Comparison of ENCODE assay signal across 19 cellular contexts in the genomic region with DNA sequence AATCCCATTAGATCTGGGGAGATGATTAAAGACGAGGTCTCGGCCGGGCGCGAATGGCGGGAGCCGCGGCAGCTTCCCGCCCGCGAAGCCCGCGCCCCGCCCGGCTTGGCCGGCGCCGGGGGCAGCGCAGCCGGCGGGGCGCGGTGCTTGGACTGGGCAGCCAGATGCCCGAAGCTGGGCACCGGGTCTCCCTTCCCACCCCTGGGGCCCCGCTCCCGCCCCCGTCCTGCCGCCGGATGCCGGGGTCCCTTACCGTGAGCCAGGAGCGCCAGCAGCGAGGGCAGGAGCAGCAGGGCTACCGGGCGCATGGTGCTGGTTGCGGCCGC. TPM values are rescaled to one million over a fixed set of nuclear protein-coding genes. Genes with fewer than 3 reads are reported as not detected.
DNase-seq lines count a peak whose midpoint lies in the region; ATAC-seq and TF ChIP-seq lines count a peak whose summit lies in the region.
"Had no signal": no experiment of that assay in that cellular context is flagged by ENCODE, and none has a peak within 500 bp of the region (broad histone marks: within the 10 kb centered on the region; RNA-seq: fewer than 3 reads in every experiment).

No MANE protein-coding gene starts in this region.

- H2AK5ac ChIP-seq in trophoblast cell (ENCODE audit: low read length), result no peak overlapping the region

- no peaks in the 10 kb centered on the region for H3K79me1 ChIP-seq in trophoblast cell (ENCODE audit: low read length)

- peak overlapping the region; percentile 31 for H3K4me3 ChIP-seq in right cardiac atrium (ENCODE audit: low read length)
- no peak overlapping the region for H3K4me3 ChIP-seq in heart right ventricle
- peak overlapping the region; percentile 62 for H3K4me3 ChIP-seq in coronary artery
- H3K4me3 ChIP-seq in iPS-20b (ENCODE audit: low read length), result peak overlapping the region; percentile 55; the same call in 1 of the 2 replicates
- peak overlapping the region; percentile 23 for H3K4me3 ChIP-seq in urinary bladder (ENCODE audit: low read depth, low read length)
- H3K4me3 ChIP-seq in gastrocnemius medialis, result no peak overlapping the region
- H3K4me3 ChIP-seq in trophoblast cell (ENCODE audit: low read depth, low read length), result no peak overlapping the region
- H3K4me3 ChIP-seq: GM23248, tibial artery had no signal

- no peaks in the 10 kb centered on the region for H3K36me3 ChIP-seq in heart right ventricle
- no peaks in the 10 kb centered on the region for H3K36me3 ChIP-seq in iPS-20b (ENCODE audit: insufficient read depth, low read depth, low read length)
- H3K36me3 ChIP-seq in urinary bladder (ENCODE audit: insufficient read depth), result no peaks in the 10 kb centered on the region
- no peaks in the 10 kb centered on the region for H3K36me3 ChIP-seq in gastrocnemius medialis
- H3K36me3 ChIP-seq in trophoblast cell (ENCODE audit: control insufficient read depth in 1 of 2, insufficient read depth in 2 of 2, low read length in 2 of 2), result no peaks in the 10 kb centered on the region
- H3K36me3 ChIP-seq: breast epithelium, tibial artery had no signal

- H2BK120ac ChIP-seq in trophoblast cell (ENCODE audit: insufficient read depth, low read length, poor library complexity), result no peak overlapping the region

- H2AFZ ChIP-seq in trophoblast cell (ENCODE audit: insufficient read depth, low read length, poor library complexity), result no peak overlapping the region
- H2AFZ ChIP-seq: GM23248 had no signal

- no peak overlapping the region for H3K23ac ChIP-seq in trophoblast cell (ENCODE audit: low read length)

- no peak overlapping the region for H4K12ac ChIP-seq in trophoblast cell (ENCODE audit: low read depth, low read length)

- intact Hi-C loops in right cardiac atrium (cut with DNase I) (no loop called here), heart right ventricle (cut with DNase I) (no loop called here), gastrocnemius medialis (cut with DNase I; ENCODE audit: low total_unique reads) (no loop called here)

- no peaks in the 10 kb centered on the region for H3K79me2 ChIP-seq in trophoblast cell (ENCODE audit: control insufficient read depth, insufficient read depth, low read length, poor library complexity)

- no peak overlapping the region for H3K4me2 ChIP-seq in trophoblast cell (ENCODE audit: low read length)
- H3K4me2 ChIP-seq: KMS-11 had no signal

- H3K27me3 ChIP-seq in right cardiac atrium (ENCODE audit: control insufficient read depth, insufficient read depth), result no peaks in the 10 kb centered on the region
- peaks cover 4 to 65% (median 58%) of the 10 kb centered on the region in 7 donors for H3K27me3 ChIP-seq in heart right ventricle
- peaks cover 65% of the 10 kb centered on the region for H3K27me3 ChIP-seq in iPS-20b (ENCODE audit: insufficient read depth, low read length)
- peaks cover 48 to 55% (median 49%) of the 10 kb centered on the region in 3 donors for H3K27me3 ChIP-seq in gastrocnemius medialis
- peaks cover 20% of the 10 kb centered on the region for H3K27me3 ChIP-seq in trophoblast cell (ENCODE audit: insufficient read depth, low read length)

- H3K9ac ChIP-seq in iPS-20b (ENCODE audit: low read depth, low read length) (no peak overlapping the region), trophoblast cell (ENCODE audit: low read length) (no peak overlapping the region)
- H3K9ac ChIP-seq: GM23248, KMS-11 had no signal

- no peak overlapping the region for H2BK12ac ChIP-seq in trophoblast cell (ENCODE audit: low read length)

- no peak for ATAC-seq in right cardiac atrium
- ATAC-seq in heart right ventricle, result no peak
- ATAC-seq in gastrocnemius medialis, result no peak
- no peak for ATAC-seq in GM18498 (IDR thresholded peaks at IDR 0.05; ENCODE audit: unreplicated experiment)

- no peak overlapping the region for H2BK5ac ChIP-seq in trophoblast cell (ENCODE audit: low read depth, low read length, poor library complexity)

- H3K4ac ChIP-seq in trophoblast cell (ENCODE audit: low read depth, low read length), result no peak overlapping the region

- no peak overlapping the region for H4K91ac ChIP-seq in trophoblast cell (ENCODE audit: low read depth, low read length)

- H3K18ac ChIP-seq in trophoblast cell (ENCODE audit: low read length), result no peak overlapping the region

- in situ Hi-C loops in gastrocnemius medialis (cut with MboI; ENCODE audit: low sequenced_read_pairs in 4 of 4), result no loop called here

- H3K14ac ChIP-seq in trophoblast cell (ENCODE audit: low read length), result no peak overlapping the region

- TF ChIP-seq CTCF in heart right ventricle (IDR thresholded peaks at IDR 0.05), result no peak
- TF ChIP-seq CTCF in coronary artery (IDR thresholded peaks at IDR 0.05), result no peak
- TF ChIP-seq CTCF in gastrocnemius medialis (IDR thresholded peaks at IDR 0.05 in 4 of 5, conservative IDR thresholded peaks at IDR 0.05 in 1 of 5), result no peak

- H3K4me1 ChIP-seq in right cardiac atrium (ENCODE audit: control insufficient read depth, insufficient read depth, low read length) (peaks cover 2% of the 10 kb centered on the region), heart right ventricle (peaks cover 0 to 8% (median 0%) of the 10 kb centered on the region in 9 donors), iPS-20b (ENCODE audit: insufficient read depth, low read length) (peaks cover 44% of the 10 kb centered on the region), urinary bladder (ENCODE audit: insufficient read depth) (no peaks in the 10 kb centered on the region), gastrocnemius medialis (no peaks in the 10 kb centered on the region), trophoblast cell (ENCODE audit: control insufficient read depth in 1 of 2, insufficient read depth in 2 of 2, low read length in 2 of 2) (no peaks in the 10 kb centered on the region)
- H3K4me1 ChIP-seq: breast epithelium had no signal

- DNase-seq in right cardiac atrium, result no peak
- DNase-seq in heart right ventricle, result no peak
- no peak for DNase-seq in coronary artery (ENCODE audit: low spot score)
- no peak for DNase-seq in gastrocnemius medialis
- DNase-seq in trophoblast cell, result no peak

- no peak for TF ChIP-seq POLR2A in gastrocnemius medialis (IDR thresholded peaks at IDR 0.05)

- no peak overlapping the region for H3K27ac ChIP-seq in right cardiac atrium (ENCODE audit: low read length)
- no peak overlapping the region for H3K27ac ChIP-seq in heart right ventricle
- H3K27ac ChIP-seq in coronary artery, result no peak overlapping the region
- no peak overlapping the region for H3K27ac ChIP-seq in iPS-20b (ENCODE audit: low read length)
- no peak overlapping the region for H3K27ac ChIP-seq in urinary bladder (ENCODE audit: low read depth)
- no peak overlapping the region for H3K27ac ChIP-seq in gastrocnemius medialis
- H3K27ac ChIP-seq in trophoblast cell (ENCODE audit: low read depth, low read length), result no peak overlapping the region
- H3K27ac ChIP-seq: breast epithelium, GM23248, HL-60, KMS-11, tibial artery had no signal

- WGBS in right cardiac atrium, result 1% methylated on average over 38 of the region's 38 CpGs
- WGBS in heart right ventricle, 2 donors, result 1 to 4% methylated on average over 37 to 38 of the region's 38 CpGs
- WGBS in urinary bladder, result under 1% methylated on average over 38 of the region's 38 CpGs
- WGBS in trophoblast cell (ENCODE audit: extremely low coverage, insufficient coverage, insufficient read length), result no CpG with 5 or more reads among the region's 38 CpGs

- H4K8ac ChIP-seq in trophoblast cell (ENCODE audit: low read depth, low read length), result no peak overlapping the region

- H3K9me3 ChIP-seq in right cardiac atrium (ENCODE audit: control insufficient read depth, low read length) (no peaks in the 10 kb centered on the region), heart right ventricle (no peaks in the 10 kb centered on the region), iPS-20b (ENCODE audit: insufficient read depth, low read depth, low read length) (no peaks in the 10 kb centered on the region), gastrocnemius medialis (no peaks in the 10 kb centered on the region), trophoblast cell (ENCODE audit: insufficient read depth, low read depth, low read length) (no peaks in the 10 kb centered on the region)
- H3K9me3 ChIP-seq: breast epithelium, tibial artery had no signal

RNA-seq across cellular contexts. Expression of a gene that starts 0.3 kb away (rescaled TPM):
- total RNA-seq in right cardiac atrium (not detected), heart right ventricle (not detected), urinary bladder (0.16 TPM), gastrocnemius medialis (not detected)
- polyA plus RNA-seq in right cardiac atrium (not detected), heart right ventricle (not detected), urinary bladder (0.04 TPM)
- 0.11 and 0.18 TPM in 2 replicates for polyA plus RNA-seq in trophoblast cell (2013)
- total RNA-seq: activated CD8-positive, alpha-beta T cell treated with anti-CD3 and anti-CD28 coated beads for 36 hours; activated T-cell treated with anti-CD3 and anti-CD28 coated beads, Interleukin-2, amount 50 U/mL, for 4 hours; breast epithelium; Daoy; GM23248; naive thymus-derived CD8-positive, alpha-beta T cell; renal cortical epithelial cell had no signal
- polyA plus RNA-seq: GM23248, keratinocyte had no signal

RNA-seq across cellular contexts. Expression of a gene that starts 37.4 kb away (rescaled TPM):
- 1 to 10 TPM in 2 of 4 donors, under 1 TPM in 2; 0.45 to 1.4 (median 0.91) TPM for total RNA-seq in right cardiac atrium
- 0.48 TPM for polyA plus RNA-seq in right cardiac atrium
- total RNA-seq in heart right ventricle, result 1 to 10 TPM in 3 of 10 donors, under 1 TPM in 5, not detected in 2; 0.32 to 4.1 (median 0.91) TPM
- under 1 TPM; 0.12 to 0.22 TPM for polyA plus RNA-seq in heart right ventricle
- total RNA-seq in urinary bladder, result 4.0 TPM
- polyA plus RNA-seq in urinary bladder, result 4.6 TPM
- 1 to 10 TPM in 2 of 4 donors, under 1 TPM in 2; 0.42 to 2.4 (median 1.1) TPM for total RNA-seq in gastrocnemius medialis
- 0.37 and 0.40 TPM in 2 replicates for polyA plus RNA-seq in trophoblast cell (2013)
- total RNA-seq: GM23248 had no signal
- polyA plus RNA-seq: GM23248, keratinocyte had no signal

RNA-seq across cellular contexts. Expression of a gene that starts 54.2 kb away (rescaled TPM):
- total RNA-seq in right cardiac atrium, result 10 to 100 TPM; 20.8 to 25.4 (median 24.2) TPM
- polyA plus RNA-seq in right cardiac atrium, result 10.8 TPM
- 10 to 100 TPM; 18.4 to 28.0 (median 21.6) TPM for total RNA-seq in heart right ventricle
- 10 to 100 TPM in 1 of 2 donors, 1 to 10 TPM in 1; 7.3 to 11.2 TPM for polyA plus RNA-seq in heart right ventricle
- 21.1 TPM for total RNA-seq in urinary bladder
- polyA plus RNA-seq in urinary bladder, result 30.8 TPM
- total RNA-seq in gastrocnemius medialis, result 10 to 100 TPM; 22.1 to 37.3 (median 24.2) TPM
- 18.5 and 19.8 TPM in 2 replicates for polyA plus RNA-seq in trophoblast cell (2013)

Comparison
In these comparisons a context has a peak if more than half of its experiments do, and no peak if none do; other contexts are left out.
1. H3K4me3 ChIP-seq: peak in right cardiac atrium (single experiment), coronary artery (single experiment), iPS-20b (single experiment) and urinary bladder (single experiment); none in heart right ventricle (0 of 10), gastrocnemius medialis (0 of 4) and trophoblast cell (single experiment).